In the genomic region with DNA sequence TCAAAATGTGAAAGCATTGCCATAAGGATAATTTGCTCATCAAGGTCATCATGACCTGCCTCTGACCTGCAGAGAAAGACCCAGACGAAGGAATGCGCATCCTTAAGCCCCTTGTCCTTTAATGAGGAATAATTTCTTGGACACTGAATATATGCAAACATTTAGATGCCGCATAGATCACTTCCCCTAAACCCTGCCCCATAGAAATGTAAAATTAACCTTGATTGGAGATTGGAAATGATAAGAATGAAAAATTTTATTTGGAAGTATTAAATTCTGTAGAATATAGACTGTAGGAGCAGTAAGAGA, we compare ENCODE assay signal across 11 cellular contexts.
DNase-seq lines count a peak whose midpoint lies in the region; ATAC-seq, FAIRE-seq and TF ChIP-seq lines count a peak whose summit lies in the region.
"Had no signal": no experiment of that assay in that cellular context is flagged by ENCODE, and none has a peak within 500 bp of the region (broad histone marks: within the 10 kb centered on the region; RNA-seq: fewer than 3 reads in every experiment).

No MANE protein-coding gene starts in this region.

- no peaks in the 10 kb centered on the region for H3K9me3 ChIP-seq in left lung
- H3K9me3 ChIP-seq in small intestine (ENCODE audit: control insufficient read depth, low read depth), result no peaks in the 10 kb centered on the region
- H3K9me3 ChIP-seq: SJCRH30 had no signal

- H3K36me3 Mint-ChIP-seq in activated T-cell treated with anti-CD3 and anti-CD28 coated beads, Interleukin-2, amount 50 U/mL, for 4 hours (ENCODE audit: insufficient read depth), result peaks cover 2% of the 10 kb centered on the region
- H3K36me3 Mint-ChIP-seq in activated naive CD4-positive, alpha-beta T cell treated with anti-CD3 and anti-CD28 coated beads, Interleukin-2, amount 50 U/mL, for 72 hours, result peaks cover 0 to 20% of the 10 kb centered on the region in 2 donors

- H3K27ac Mint-ChIP-seq in activated naive CD4-positive, alpha-beta T cell treated with anti-CD3 and anti-CD28 coated beads, Interleukin-2, amount 50 U/mL, for 72 hours, result peak overlapping the region; percentile 94 to 97

- no peak for ATAC-seq in activated T-cell treated with anti-CD3 and anti-CD28 coated beads, Interleukin-2, amount 50 U/mL, for 4 hours
- ATAC-seq in activated naive CD4-positive, alpha-beta T cell treated with anti-CD3 and anti-CD28 coated beads, Interleukin-2, amount 50 U/mL, for 72 hours, result no peak
- no peak for ATAC-seq in left lung

- H3K27ac ChIP-seq in left lung (peak overlapping the region; percentile 76 to 97), substantia nigra (ENCODE audit: low read depth, low read length, poor library complexity, severe bottlenecking) (peak overlapping the region; percentile 65), small intestine (ENCODE audit: low read depth in 1 of 2, low read length in 1 of 2) (peak overlapping the region in 1 of 2 donors; percentile 86)
- H3K27ac ChIP-seq: SJCRH30 had no signal

- no peak for DNase-seq in activated T-cell treated with anti-CD3 and anti-CD28 coated beads, Interleukin-2, amount 50 U/mL, for 4 hours
- DNase-seq in activated T-cell treated with anti-CD3 and anti-CD28 coated beads for 4 hours (no peak), left lung (no peak), substantia nigra (lab: John Stamatoyannopoulos, UW) (no peak), small intestine (no peak), T1000 (lab: John Stamatoyannopoulos, UW) (no peak), NCI-H69 (lab: John Stamatoyannopoulos, UW) (no peak)
- DNase-seq in activated naive CD4-positive, alpha-beta T cell treated with anti-CD3 and anti-CD28 coated beads, Interleukin-2, amount 50 U/mL, for 72 hours (ENCODE audit: low spot score in 2 of 2), result no peak
- DNase-seq: activated effector memory CD4-positive, alpha-beta T cell treated with Interleukin-2 at 50 U/mL for 16 hours; NCI-H187 had no signal

- TF ChIP-seq CTCF in left lung (IDR thresholded peaks at IDR 0.05), result no peak

- H3K36me3 ChIP-seq in left lung (no peaks in the 10 kb centered on the region), small intestine (ENCODE audit: control insufficient read depth in 2 of 2, insufficient read depth in 2 of 2, low read length in 2 of 2) (no peaks in the 10 kb centered on the region)
- H3K36me3 ChIP-seq: SJCRH30 had no signal

- H3K4me3 Mint-ChIP-seq in activated T-cell treated with anti-CD3 and anti-CD28 coated beads, Interleukin-2, amount 50 U/mL, for 4 hours, result peak overlapping the region; percentile 5

- H3K4me1 ChIP-seq in left lung (peaks cover 26 to 66% of the 10 kb centered on the region in 2 donors), small intestine (ENCODE audit: control insufficient read depth in 2 of 2, insufficient read depth in 1 of 2, low read depth in 1 of 2, low read length in 1 of 2) (peaks cover 0 to 2% of the 10 kb centered on the region in 2 donors)
- H3K4me1 ChIP-seq: SJCRH30 had no signal

- 78 to 93% (median 85%) methylated on average over 3 of the region's 3 CpGs for WGBS in small intestine, 3 donors

- H3K27me3 Mint-ChIP-seq in activated T-cell treated with anti-CD3 and anti-CD28 coated beads, Interleukin-2, amount 50 U/mL, for 4 hours (ENCODE audit: low read depth), result no peaks in the 10 kb centered on the region

- no peaks in the 10 kb centered on the region for H3K9me3 Mint-ChIP-seq in activated T-cell treated with anti-CD3 and anti-CD28 coated beads, Interleukin-2, amount 50 U/mL, for 4 hours
- peaks cover 0 to 4% of the 10 kb centered on the region in 2 donors for H3K9me3 Mint-ChIP-seq in activated naive CD4-positive, alpha-beta T cell treated with anti-CD3 and anti-CD28 coated beads, Interleukin-2, amount 50 U/mL, for 72 hours

- peaks cover 75% of the 10 kb centered on the region for H3K4me1 Mint-ChIP-seq in activated T-cell treated with anti-CD3 and anti-CD28 coated beads, Interleukin-2, amount 50 U/mL, for 4 hours (ENCODE audit: low read depth)

- intact Hi-C loops in left lung (cut with DNase I), result no loop called here

- H3K27me3 ChIP-seq in left lung (no peaks in the 10 kb centered on the region), small intestine (ENCODE audit: control insufficient read depth in 2 of 2, insufficient read depth in 2 of 2, low read length in 2 of 2) (no peaks in the 10 kb centered on the region)
- H3K27me3 ChIP-seq: SJCRH30 had no signal

- H3K4me3 ChIP-seq in left lung (no peak overlapping the region), small intestine (ENCODE audit: low read depth in 1 of 2, low read length in 2 of 2) (no peak overlapping the region)
- H3K4me3 ChIP-seq: SJCRH30 had no signal

- FAIRE-seq in small intestine (lab: Jason Lieb, UNC), result no peak
